In the genomic region with DNA sequence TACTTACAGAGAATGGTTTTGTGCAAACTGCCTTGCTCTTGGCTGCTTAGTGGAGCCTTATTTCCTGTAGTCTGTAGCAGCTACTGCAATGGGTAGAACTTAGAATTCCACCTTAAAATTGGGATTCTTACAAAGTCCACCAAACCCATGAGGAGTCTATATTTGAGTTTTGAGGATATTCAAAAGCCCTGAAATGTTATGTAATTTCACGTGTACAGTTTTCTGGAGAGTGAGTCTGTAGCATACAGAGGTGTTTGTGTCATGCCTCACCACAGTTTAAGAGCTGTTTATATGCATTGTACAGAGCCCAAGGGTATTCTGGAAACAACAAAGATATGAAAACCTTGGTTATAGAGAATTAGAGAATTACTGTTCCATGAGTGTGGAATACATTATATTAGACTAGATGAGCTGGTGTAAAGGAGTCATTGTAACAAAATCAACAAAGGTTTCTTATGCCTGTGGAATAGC, we compare ENCODE assay signal across 9 cellular contexts.
DNase-seq lines count a peak whose midpoint lies in the region; ATAC-seq and TF ChIP-seq lines count a peak whose summit lies in the region.
"Had no signal": no experiment of that assay in that cellular context is flagged by ENCODE, and none has a peak within 500 bp of the region (broad histone marks: within the 10 kb centered on the region; RNA-seq: fewer than 3 reads in every experiment).

No MANE protein-coding gene starts in this region.

- intact Hi-C loops in activated CD8-positive, alpha-beta T cell treated with anti-CD3 and anti-CD28 coated beads for 36 hours (cut with micrococcal nuclease): no loop called here
- intact Hi-C loops in MCF 10A (cut with micrococcal nuclease): no loop called here

- no peak overlapping the region for H3K4me3 Mint-ChIP-seq in activated CD8-positive, alpha-beta T cell treated with anti-CD3 and anti-CD28 coated beads for 36 hours
- no peak overlapping the region for H3K4me3 Mint-ChIP-seq in activated CD8-positive, alpha-beta T cell treated with anti-CD3 and anti-CD28 coated beads, Interleukin-2, amount 10 ng/mL, durations not matched to agents 7 days and 5 days
- peak overlapping the region; percentile 73 for H3K4me3 Mint-ChIP-seq in MCF 10A (ENCODE audit: unreplicated experiment)

- H3K4me1 ChIP-seq in muscle layer of colon (ENCODE audit: insufficient read depth, low read length): peaks cover 76% of the 10 kb centered on the region

- POLR2A ChIA-PET in activated CD8-positive, alpha-beta T cell treated with anti-CD3 and anti-CD28 coated beads for 36 hours (lab: Charles Lee): no interaction called here
- POLR2A ChIA-PET in activated CD8-positive, alpha-beta T cell treated with anti-CD3 and anti-CD28 coated beads, Interleukin-2, amount 10 ng/mL, durations not matched to agents 7 days and 5 days (lab: Charles Lee): no interaction called here
- POLR2A ChIA-PET in MCF 10A (lab: Yijun Ruan, JAX): interaction anchor here (0.7 to 3.3 kb wide), 9 partner anchors 10 to 230 kb away, joined by 3 to 20 read pairs (median 3); partner anchors contain the start of gene MBNL1

- peak overlapping the region; percentile 3 for H3K9ac ChIP-seq in muscle layer of colon (ENCODE audit: low read length)

- H3K36me3 Mint-ChIP-seq in activated CD8-positive, alpha-beta T cell treated with anti-CD3 and anti-CD28 coated beads for 36 hours (ENCODE audit: low read depth): peaks cover 24% of the 10 kb centered on the region
- H3K36me3 Mint-ChIP-seq in activated CD8-positive, alpha-beta T cell treated with anti-CD3 and anti-CD28 coated beads, Interleukin-2, amount 10 ng/mL, durations not matched to agents 7 days and 5 days (ENCODE audit: low read depth): peaks cover 32% of the 10 kb centered on the region
- H3K36me3 Mint-ChIP-seq in MCF 10A (ENCODE audit: insufficient read depth, unreplicated experiment): peaks cover 6% of the 10 kb centered on the region
- H3K36me3 Mint-ChIP-seq: brain had no signal

- H3K27ac ChIP-seq in muscle layer of colon (ENCODE audit: low read depth, low read length) (peak overlapping the region; percentile 12), temporal lobe (ENCODE audit: low read depth, low read length) (peak overlapping the region; percentile 85)

- TF ChIP-seq CTCF in activated CD8-positive, alpha-beta T cell treated with anti-CD3 and anti-CD28 coated beads for 36 hours (IDR thresholded peaks at IDR 0.05): no peak
- TF ChIP-seq CTCF in MCF 10A (IDR thresholded peaks at IDR 0.05; ENCODE audit: unreplicated experiment): no peak

- CTCF ChIA-PET in activated CD8-positive, alpha-beta T cell treated with anti-CD3 and anti-CD28 coated beads for 36 hours (lab: Charles Lee): interaction anchor here (0.8 to 2.2 kb wide), 5 partner anchors 9 to 1067 kb away, joined by 3 to 8 read pairs (median 3); no protein-coding TSS in a partner anchor
- CTCF ChIA-PET in activated CD8-positive, alpha-beta T cell treated with anti-CD3 and anti-CD28 coated beads, Interleukin-2, amount 10 ng/mL, durations not matched to agents 7 days and 5 days (lab: Charles Lee): interaction anchor here (0.8 kb wide), 1 partner anchor 10 kb away, joined by 4 read pairs; no protein-coding TSS in a partner anchor
- CTCF ChIA-PET in MCF 10A (lab: Yijun Ruan, JAX): no interaction called here

- H3K4me3 ChIP-seq in muscle layer of colon (ENCODE audit: low read depth in 1 of 2, low read length in 2 of 2): peak overlapping the region in 1 of 2 donors; percentile 36

- peak overlapping the region; percentile 89 for H3K27ac Mint-ChIP-seq in activated CD8-positive, alpha-beta T cell treated with anti-CD3 and anti-CD28 coated beads for 36 hours
- no peak overlapping the region for H3K27ac Mint-ChIP-seq in activated CD8-positive, alpha-beta T cell treated with anti-CD3 and anti-CD28 coated beads, Interleukin-2, amount 10 ng/mL, durations not matched to agents 7 days and 5 days
- H3K27ac Mint-ChIP-seq in MCF 10A (ENCODE audit: low read depth, unreplicated experiment): peak overlapping the region; percentile 76

- H3K36me3 ChIP-seq in muscle layer of colon (ENCODE audit: insufficient read depth, low read length): no peaks in the 10 kb centered on the region

- no peaks in the 10 kb centered on the region for H3K9me3 Mint-ChIP-seq in activated CD8-positive, alpha-beta T cell treated with anti-CD3 and anti-CD28 coated beads for 36 hours
- no peaks in the 10 kb centered on the region for H3K9me3 Mint-ChIP-seq in activated CD8-positive, alpha-beta T cell treated with anti-CD3 and anti-CD28 coated beads, Interleukin-2, amount 10 ng/mL, durations not matched to agents 7 days and 5 days (ENCODE audit: insufficient read depth)
- H3K9me3 Mint-ChIP-seq in MCF 10A (ENCODE audit: unreplicated experiment): no peaks in the 10 kb centered on the region
- H3K9me3 Mint-ChIP-seq: brain had no signal

- no TSS peak for BruUV-seq in MCF 10A (replicated peaks; lab: Mats Ljungman, UMichigan)

- H3K27me3 ChIP-seq in muscle layer of colon (ENCODE audit: control insufficient read depth in 1 of 2, insufficient read depth in 2 of 2, low read length in 2 of 2): no peaks in the 10 kb centered on the region

- H3K9me3 ChIP-seq in muscle layer of colon (ENCODE audit: low read length): no peaks in the 10 kb centered on the region

- peaks cover 70% of the 10 kb centered on the region for H3K4me1 Mint-ChIP-seq in activated CD8-positive, alpha-beta T cell treated with anti-CD3 and anti-CD28 coated beads for 36 hours (ENCODE audit: low read depth)
- peaks cover 51% of the 10 kb centered on the region for H3K4me1 Mint-ChIP-seq in activated CD8-positive, alpha-beta T cell treated with anti-CD3 and anti-CD28 coated beads, Interleukin-2, amount 10 ng/mL, durations not matched to agents 7 days and 5 days (ENCODE audit: low read depth)
- peaks cover 36% of the 10 kb centered on the region for H3K4me1 Mint-ChIP-seq in MCF 10A (ENCODE audit: insufficient read depth, unreplicated experiment)

- no peaks in the 10 kb centered on the region for H3K27me3 Mint-ChIP-seq in activated CD8-positive, alpha-beta T cell treated with anti-CD3 and anti-CD28 coated beads for 36 hours
- H3K27me3 Mint-ChIP-seq in activated CD8-positive, alpha-beta T cell treated with anti-CD3 and anti-CD28 coated beads, Interleukin-2, amount 10 ng/mL, durations not matched to agents 7 days and 5 days (ENCODE audit: low read depth): no peaks in the 10 kb centered on the region
- no peaks in the 10 kb centered on the region for H3K27me3 Mint-ChIP-seq in MCF 10A (ENCODE audit: insufficient read depth, unreplicated experiment)
- H3K27me3 Mint-ChIP-seq: brain had no signal

- ATAC-seq in activated CD8-positive, alpha-beta T cell treated with anti-CD3 and anti-CD28 coated beads for 36 hours: peak; percentile 22
- ATAC-seq in activated CD8-positive, alpha-beta T cell treated with anti-CD3 and anti-CD28 coated beads, Interleukin-2, amount 10 ng/mL, durations not matched to agents 7 days and 5 days: no peak
- ATAC-seq in GM18519 (IDR thresholded peaks at IDR 0.05; ENCODE audit: low FRiP score, unreplicated experiment) (no peak), GM21737 (IDR thresholded peaks at IDR 0.05; ENCODE audit: unreplicated experiment) (no peak)

- no peak for DNase-seq in activated CD8-positive, alpha-beta T cell treated with anti-CD3 and anti-CD28 coated beads for 36 hours
- DNase-seq in activated CD8-positive, alpha-beta T cell treated with anti-CD3 and anti-CD28 coated beads, Interleukin-2, amount 10 ng/mL, durations not matched to agents 7 days and 5 days: no peak
- DNase-seq in MCF 10A (ENCODE audit: unreplicated experiment): no peak
- no peak for DNase-seq in NCI-H446 (lab: John Stamatoyannopoulos, UW)
